Comparison of ENCODE assay signal across 26 cellular contexts in the genomic region with DNA sequence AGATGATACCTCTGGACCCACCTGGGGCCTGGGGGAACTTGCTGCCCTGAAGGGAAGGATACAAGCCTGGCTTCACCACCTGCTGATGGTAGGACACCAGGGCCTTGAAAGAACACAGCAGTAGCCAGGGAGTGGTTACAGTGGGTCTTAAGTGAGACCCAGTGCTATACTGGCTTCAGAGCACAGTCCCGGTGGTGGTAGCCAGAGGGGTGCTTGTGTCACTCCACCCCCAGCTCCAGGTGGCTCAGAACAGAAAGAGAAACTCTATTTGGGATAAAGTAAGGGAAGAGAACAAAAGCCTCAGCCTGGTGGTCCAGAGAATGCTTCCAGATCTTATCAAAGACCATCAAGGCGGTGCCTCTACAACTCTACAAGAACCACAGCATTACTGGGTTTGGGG. TPM values are rescaled to one million over a fixed set of nuclear protein-coding genes. Genes with fewer than 3 reads are reported as not detected.
A peak's percentile ranks its signal among the peaks of the same experiment; 100 is the strongest.
DNase-seq lines count a peak whose midpoint lies in the region; ATAC-seq and TF ChIP-seq lines count a peak whose summit lies in the region.
"Had no signal": no experiment of that assay in that cellular context is flagged by ENCODE, and none has a peak within 500 bp of the region (broad histone marks: within the 10 kb centered on the region; RNA-seq: fewer than 3 reads in every experiment).

No MANE protein-coding gene starts in this region.

- H3K36me3 ChIP-seq in BLaER1 (peaks cover 36% of the 10 kb centered on the region), HEK293 (ENCODE audit: control insufficient read depth in 2 of 2, insufficient read depth in 1 of 2, low read length in 2 of 2) (no peaks in the 10 kb centered on the region)
- H3K36me3 ChIP-seq: SJSA1 had no signal

- peaks cover 2% of the 10 kb centered on the region for H3K9me3 Mint-ChIP-seq in activated naive CD8-positive, alpha-beta T cell treated with anti-CD3 and anti-CD28 coated beads for 36 hours
- H3K9me3 Mint-ChIP-seq in natural killer cell treated with Interleukin-12 subunit alpha and Interleukin-12 subunit beta and Interleukin-15 and Interleukin-18, amount 100 ng/mL, for 72 hours: no peaks in the 10 kb centered on the region
- H3K9me3 Mint-ChIP-seq: CD8-positive, alpha-beta memory T cell; HFFc6 had no signal

- no peak overlapping the region for H3K4me3 ChIP-seq in BLaER1
- H3K4me3 ChIP-seq in HEK293 (ENCODE audit: low read depth, low read length): no peak overlapping the region
- H3K4me3 ChIP-seq in dorsolateral prefrontal cortex: no peak overlapping the region
- H3K4me3 ChIP-seq: GM23248, SJSA1 had no signal

- no peak for DNase-seq in activated naive CD8-positive, alpha-beta T cell treated with anti-CD3 and anti-CD28 coated beads for 36 hours
- DNase-seq in natural killer cell treated with Interleukin-12 subunit alpha and Interleukin-12 subunit beta and Interleukin-15 and Interleukin-18, amount 100 ng/mL, for 72 hours (ENCODE audit: low spot score): no peak
- DNase-seq in AG08395 (ENCODE audit: low spot score) (no peak), islet precursor cell (no peak), NCI-H69 (lab: John Stamatoyannopoulos, UW) (no peak), dorsolateral prefrontal cortex (no peak)
- DNase-seq: Calu3; CD8-positive, alpha-beta memory T cell; DMS153; GM23248; H7; HFFc6; MV-4-11; NCI-H1105; NCI-H1436 treated with DMSO at 0.1 percent for 48 hours; NCI-H187 treated with DMSO at 0.1 percent for 48 hours; NCI-H2107; NCI-H526; Right ventricle myocardium superior; RPMI8226 had no signal

- intact Hi-C loops in dorsolateral prefrontal cortex (cut with DNase I): no loop called here

- H3K9me3 ChIP-seq in BLaER1: peaks cover 22% of the 10 kb centered on the region; the same call in 1 of the 2 replicates
- H3K9me3 ChIP-seq in HEK293 (ENCODE audit: control insufficient read depth, insufficient read depth, low read depth, low read length): no peaks in the 10 kb centered on the region
- H3K9me3 ChIP-seq: SJSA1 had no signal

- ATAC-seq in natural killer cell treated with Interleukin-12 subunit alpha and Interleukin-12 subunit beta and Interleukin-15 and Interleukin-18, amount 100 ng/mL, for 72 hours: no peak

- no peak overlapping the region for H3K4me3 Mint-ChIP-seq in activated naive CD8-positive, alpha-beta T cell treated with anti-CD3 and anti-CD28 coated beads for 36 hours
- no peak overlapping the region for H3K4me3 Mint-ChIP-seq in natural killer cell treated with Interleukin-12 subunit alpha and Interleukin-12 subunit beta and Interleukin-15 and Interleukin-18, amount 100 ng/mL, for 72 hours
- H3K4me3 Mint-ChIP-seq: CD8-positive, alpha-beta memory T cell; HFFc6 had no signal

- peak overlapping the region; percentile 26 for H3K27ac Mint-ChIP-seq in activated naive CD8-positive, alpha-beta T cell treated with anti-CD3 and anti-CD28 coated beads for 36 hours
- H3K27ac Mint-ChIP-seq in natural killer cell treated with Interleukin-12 subunit alpha and Interleukin-12 subunit beta and Interleukin-15 and Interleukin-18, amount 100 ng/mL, for 72 hours: peak overlapping the region; percentile 5 to 39
- H3K27ac Mint-ChIP-seq: HFFc6 had no signal

- CTCF ChIA-PET in HEK293 (lab: Yijun Ruan, JAX): no interaction called here

- peaks cover 47% of the 10 kb centered on the region for H3K4me1 ChIP-seq in BLaER1
- H3K4me1 ChIP-seq in HEK293 (ENCODE audit: control insufficient read depth, insufficient read depth, low read length): no peaks in the 10 kb centered on the region; the same call in 1 of the 2 replicates
- H3K4me1 ChIP-seq: SJSA1 had no signal

- H3K27me3 Mint-ChIP-seq in activated naive CD8-positive, alpha-beta T cell treated with anti-CD3 and anti-CD28 coated beads for 36 hours: no peaks in the 10 kb centered on the region
- H3K27me3 Mint-ChIP-seq in natural killer cell treated with Interleukin-12 subunit alpha and Interleukin-12 subunit beta and Interleukin-15 and Interleukin-18, amount 100 ng/mL, for 72 hours: no peaks in the 10 kb centered on the region
- H3K27me3 Mint-ChIP-seq: CD8-positive, alpha-beta memory T cell had no signal

- H3K4me2 ChIP-seq in BLaER1: peak overlapping the region; percentile 23

- H3K27ac ChIP-seq in BLaER1 (0 out of 2 replicates have a peak overlapping the region, but pooled peaks have one; percentile 18), HEK293 (ENCODE audit: extremely low read depth, low read depth, low read length) (no peak overlapping the region), dorsolateral prefrontal cortex (no peak overlapping the region)
- H3K27ac ChIP-seq: C4-2B, GM23248, HL-60, KMS-11, SJSA1 had no signal

- POLR2A ChIA-PET in HEK293 (lab: Yijun Ruan, JAX): no interaction called here

- peaks cover 8% of the 10 kb centered on the region for H3K36me3 Mint-ChIP-seq in activated naive CD8-positive, alpha-beta T cell treated with anti-CD3 and anti-CD28 coated beads for 36 hours
- peaks cover 4% of the 10 kb centered on the region for H3K36me3 Mint-ChIP-seq in natural killer cell treated with Interleukin-12 subunit alpha and Interleukin-12 subunit beta and Interleukin-15 and Interleukin-18, amount 100 ng/mL, for 72 hours

- H4K20me1 ChIP-seq in BLaER1: peaks cover 58% of the 10 kb centered on the region

- H3K27me3 ChIP-seq in BLaER1: no peaks in the 10 kb centered on the region
- peaks cover 0 to 13% (median 0%) of the 10 kb centered on the region in 45 donors for H3K27me3 ChIP-seq in dorsolateral prefrontal cortex
- H3K27me3 ChIP-seq: SJSA1 had no signal

- TF ChIP-seq CTCF in HEK293 (tag by site-specific recombination; IDR thresholded peaks at IDR 0.05) (no peak), dorsolateral prefrontal cortex (IDR thresholded peaks at IDR 0.05 in 54 of 56, conservative IDR thresholded peaks at IDR 0.05 in 2 of 56; ENCODE audit: low read depth in 1 of 56, partially characterized antibody in 56 of 56) (no peak)

- peaks cover 54% of the 10 kb centered on the region for H3K4me1 Mint-ChIP-seq in activated naive CD8-positive, alpha-beta T cell treated with anti-CD3 and anti-CD28 coated beads for 36 hours
- peaks cover 52 to 73% of the 10 kb centered on the region in 2 donors for H3K4me1 Mint-ChIP-seq in natural killer cell treated with Interleukin-12 subunit alpha and Interleukin-12 subunit beta and Interleukin-15 and Interleukin-18, amount 100 ng/mL, for 72 hours (ENCODE audit: low read depth in 2 of 2)

- no peak overlapping the region for H3K9ac ChIP-seq in BLaER1
- H3K9ac ChIP-seq: GM23248, KMS-11 had no signal

TF ChIP-seq in HEK293, 187 proteins besides CTCF, POLR2A, EP300 and RAD21:
- TF ChIP-seq ZIC2 (tag by site-specific recombination; IDR thresholded peaks at IDR 0.05): peak; percentile 75
- no peak for TF ChIP-seq ZNF324 (tag by site-specific recombination; IDR thresholded peaks at IDR 0.05)

RNA-seq across cellular contexts. Expression of gene VAV3, which starts 37.2 kb away (rescaled TPM):
- total RNA-seq in activated naive CD8-positive, alpha-beta T cell treated with anti-CD3 and anti-CD28 coated beads for 36 hours: 1 to 10 TPM; 3.9 to 4.6 TPM
- 10 to 100 TPM; 11.6 to 14.1 TPM for total RNA-seq in natural killer cell treated with Interleukin-12 subunit alpha and Interleukin-12 subunit beta and Interleukin-15 and Interleukin-18, amount 100 ng/mL, for 72 hours
- total RNA-seq in dorsolateral prefrontal cortex: 10 to 100 TPM in 18 of 120 experiments, 1 to 10 TPM in 102; 1.6 to 24.0 (median 6.5) TPM
- total RNA-seq: HFFc6, SJSA1 had no signal
